ENCODE assay signal across 15 cellular contexts in genomic region chr1:94532077-94532476, GRCh38. TPM values are rescaled to one million over a fixed set of nuclear protein-coding genes. Genes with fewer than 3 reads are reported as not detected.
DNase-seq lines count a peak whose midpoint lies in the region; ATAC-seq, FAIRE-seq and TF ChIP-seq lines count a peak whose summit lies in the region.
"Had no signal": no experiment of that assay in that cellular context is flagged by ENCODE, and none has a peak within 500 bp of the region (broad histone marks: within the 10 kb centered on the region; RNA-seq: fewer than 3 reads in every experiment).

No MANE protein-coding gene starts in this region.

- H3K4me2 ChIP-seq in Loucy (ENCODE audit: low read depth, low read length, poor library complexity, severe bottlenecking) (no peak overlapping the region), HepG2 (ENCODE audit: low read depth, low read length) (no peak overlapping the region)

- H3K36me3 Mint-ChIP-seq in activated T-cell treated with anti-CD3 and anti-CD28 coated beads, Interleukin-2, amount 50 U/mL, for 24 hours (ENCODE audit: low read depth) = no peaks in the 10 kb centered on the region
- H3K36me3 Mint-ChIP-seq: CD4-positive, alpha-beta memory T cell had no signal

- TF ChIP-seq EP300 in HepG2 (IDR thresholded peaks at IDR 0.05; ENCODE audit: low read depth in 2 of 2, low read length in 2 of 2) = no peak
- no peak for TF ChIP-seq EP300 in HepG2 (CRISPR knock-in tag; IDR thresholded peaks at IDR 0.05; ENCODE audit: borderline replicate concordance)

- H3K27ac ChIP-seq in C4-2B (no peak overlapping the region), body of pancreas (no peak overlapping the region), HepG2 (ENCODE audit: extremely low read length, insufficient read depth, low read length) (no peak overlapping the region), testis (no peak overlapping the region)

- ATAC-seq in body of pancreas (no peak), HepG2 (peak; percentile 19; the same call in 1 of the 3 replicates)
- ATAC-seq: stimulated activated naive CD8-positive, alpha-beta T cell treated with anti-CD3 and anti-CD28 coated beads, Interleukin-15, amount 100 ng/mL, for 72 hours had no signal

- TF ChIP-seq RAD21 in HepG2 (CRISPR knock-in tag; IDR thresholded peaks at IDR 0.05) = no peak

- 71 to 78% methylated on average over 3 of the region's 3 CpGs for WGBS in body of pancreas, 2 donors
- 95% methylated on average over 3 of the region's 3 CpGs for WGBS in HepG2 (ENCODE audit: low lambda C conversion rate)
- WGBS in testis, 2 donors = 84 to 88% methylated on average over 3 of the region's 3 CpGs

- no peak for FAIRE-seq in HepG2 (lab: Jason Lieb, UNC)
- no peak for FAIRE-seq in D721Med (lab: Jason Lieb, UNC)

- intact Hi-C loops in body of pancreas (cut with DNase I) (no loop called here), HepG2 (cut with micrococcal nuclease; ENCODE audit: unreplicated experiment) (no loop called here), testis (cut with DNase I; ENCODE audit: low total_unique reads) (no loop called here)

- H4K20me1 ChIP-seq in Loucy (ENCODE audit: insufficient read depth, low read length, poor library complexity, severe bottlenecking) (no peaks in the 10 kb centered on the region), HepG2 (ENCODE audit: insufficient read depth, low read length) (no peaks in the 10 kb centered on the region)

- in situ Hi-C loops in HepG2 (cut with HindIII; ENCODE audit: extremely low pct_ligation_motif_present, low pct_unique_long_range_greater_than_20kb) = loop anchor here (25.0 kb wide), 1 partner anchor 505 kb away; no protein-coding TSS in a partner anchor

- H3K4me3 ChIP-seq in Loucy (ENCODE audit: low read length, poor library complexity, severe bottlenecking) (no peak overlapping the region), body of pancreas (no peak overlapping the region), HepG2 (replicated peaks in 1 of 3; ENCODE audit: insufficient read depth in 1 of 3, low read depth in 2 of 3, low read length in 3 of 3) (no peak overlapping the region), testis (no peak overlapping the region)

- H3K27me3 Mint-ChIP-seq in activated T-cell treated with anti-CD3 and anti-CD28 coated beads, Interleukin-2, amount 50 U/mL, for 24 hours = peaks cover 22% of the 10 kb centered on the region

- TF ChIP-seq CTCF in C4-2B (conservative IDR thresholded peaks at IDR 0.05) (peak; percentile 64), Loucy (conservative IDR thresholded peaks at IDR 0.05; ENCODE audit: low read length) (0 out of 2 replicates have a peak, but pooled peaks have one; percentile 15), body of pancreas (IDR thresholded peaks at IDR 0.05) (peak in 4 of 7 experiments; percentile 11 to 24 (median 19)), HepG2 (CRISPR knock-in tag; IDR thresholded peaks at IDR 0.05) (peak; percentile 40; the same call in 1 of the 2 replicates), D721Med (IDR thresholded peaks at IDR 0.05; ENCODE audit: insufficient read depth, missing control alignments) (no peak), testis (IDR thresholded peaks at IDR 0.05) (no peak)

- CTCF ChIA-PET in HepG2 (lab: Yijun Ruan, JAX; ENCODE audit: low intra/inter-chr PET ratio, low total read pairs) = no interaction called here

- DNase-seq in body of pancreas (no peak), HepG2 (ENCODE audit: low spot score) (no peak), SIG-M5 treated with dmso at 0.1 percent for 504 hours (lab: John Stamatoyannopoulos, UW; ENCODE audit: unreplicated experiment) (no peak), D721Med (ENCODE audit: insufficient read length, low spot score) (no peak), testis (no peak)
- DNase-seq in activated T-cell treated with anti-CD3 and anti-CD28 coated beads, Interleukin-2, amount 50 U/mL, for 24 hours = no peak
- DNase-seq: activated B cell treated with CpG ODN at 0.5 μM for 24 hours; amygdala; CD4-positive, alpha-beta memory T cell; NCI-H446; SHP77; stimulated activated CD4-positive, alpha-beta T cell treated with anti-CD3 and anti-CD28 coated beads, Interleukin-4, amount 100 ng/mL, for 24 hours; stimulated activated naive CD8-positive, alpha-beta T cell treated with anti-CD3 and anti-CD28 coated beads, Interleukin-15, amount 100 ng/mL, for 72 hours had no signal

- H3F3A ChIP-seq in Loucy (ENCODE audit: low read depth) = no peaks in the 10 kb centered on the region

- H3K79me2 ChIP-seq in Loucy (ENCODE audit: insufficient read depth, low read length) (no peaks in the 10 kb centered on the region), HepG2 (ENCODE audit: insufficient read depth, low read length) (no peaks in the 10 kb centered on the region)

- no peaks in the 10 kb centered on the region for H3K36me3 ChIP-seq in Loucy (ENCODE audit: insufficient read depth, low read length)
- peaks cover 0 to 17% of the 10 kb centered on the region in 2 donors for H3K36me3 ChIP-seq in body of pancreas (replicated peaks in 1 of 2; ENCODE audit: insufficient read depth in 1 of 2, low read depth in 2 of 2)
- H3K36me3 ChIP-seq in HepG2 (replicated peaks in 1 of 2; ENCODE audit: control insufficient read depth in 1 of 2, insufficient read depth in 2 of 2, low read length in 2 of 2) = peaks cover 5 to 24% of the 10 kb centered on the region in 2 experiments
- H3K36me3 ChIP-seq in testis (ENCODE audit: low read depth, missing control alignments) = no peaks in the 10 kb centered on the region

- H3K4me3 Mint-ChIP-seq in activated T-cell treated with anti-CD3 and anti-CD28 coated beads, Interleukin-2, amount 50 U/mL, for 24 hours = no peak overlapping the region
- H3K4me3 Mint-ChIP-seq: activated B cell treated with CpG ODN at 0.5 μM for 24 hours; CD4-positive, alpha-beta memory T cell; stimulated activated naive CD8-positive, alpha-beta T cell treated with anti-CD3 and anti-CD28 coated beads, Interleukin-15, amount 100 ng/mL, for 72 hours had no signal

- H3K9ac ChIP-seq in Loucy (ENCODE audit: low read depth, low read length, poor library complexity, severe bottlenecking) (no peak overlapping the region), HepG2 (ENCODE audit: insufficient read depth, low read depth, low read length) (no peak overlapping the region)

- BruUV-seq in HepG2 (replicated peaks; lab: Mats Ljungman, UMichigan) = no TSS peak

- TF ChIP-seq POLR2A in body of pancreas (IDR thresholded peaks at IDR 0.05) (no peak), HepG2 (IDR thresholded peaks at IDR 0.05; ENCODE audit: insufficient read depth in 1 of 2, low read depth in 2 of 2, low read length in 2 of 2) (no peak), testis (IDR thresholded peaks at IDR 0.05) (no peak)

- H3K9me3 ChIP-seq in Loucy (ENCODE audit: insufficient read depth, low read depth, low read length) (no peaks in the 10 kb centered on the region), body of pancreas (no peaks in the 10 kb centered on the region), HepG2 (ENCODE audit: low read length) (no peaks in the 10 kb centered on the region), testis (no peaks in the 10 kb centered on the region)

- H3K27me3 ChIP-seq in Loucy (ENCODE audit: insufficient read depth, low read length, poor library complexity, severe bottlenecking) = no peaks in the 10 kb centered on the region
- H3K27me3 ChIP-seq in body of pancreas = no peaks in the 10 kb centered on the region
- no peaks in the 10 kb centered on the region for H3K27me3 ChIP-seq in HepG2 (ENCODE audit: control insufficient read depth in 1 of 2, insufficient read depth in 2 of 2, low read length in 2 of 2)
- H3K27me3 ChIP-seq in testis = no peaks in the 10 kb centered on the region

- no peaks in the 10 kb centered on the region for H3K9me3 Mint-ChIP-seq in activated T-cell treated with anti-CD3 and anti-CD28 coated beads, Interleukin-2, amount 50 U/mL, for 24 hours
- H3K9me3 Mint-ChIP-seq: activated B cell treated with CpG ODN at 0.5 μM for 24 hours; CD4-positive, alpha-beta memory T cell; stimulated activated naive CD8-positive, alpha-beta T cell treated with anti-CD3 and anti-CD28 coated beads, Interleukin-15, amount 100 ng/mL, for 72 hours had no signal

- H3K4me1 Mint-ChIP-seq in activated T-cell treated with anti-CD3 and anti-CD28 coated beads, Interleukin-2, amount 50 U/mL, for 24 hours (ENCODE audit: low read depth) = no peaks in the 10 kb centered on the region
- H3K4me1 Mint-ChIP-seq: activated B cell treated with CpG ODN at 0.5 μM for 24 hours; CD4-positive, alpha-beta memory T cell; stimulated activated naive CD8-positive, alpha-beta T cell treated with anti-CD3 and anti-CD28 coated beads, Interleukin-15, amount 100 ng/mL, for 72 hours had no signal

- H3K4me1 ChIP-seq in Loucy (ENCODE audit: insufficient read depth, low read length, poor library complexity, severe bottlenecking) = no peaks in the 10 kb centered on the region
- peaks cover 19% of the 10 kb centered on the region for H3K4me1 ChIP-seq in body of pancreas
- H3K4me1 ChIP-seq in HepG2 (ENCODE audit: insufficient read depth, low read length) = peaks cover 20% of the 10 kb centered on the region
- H3K4me1 ChIP-seq in testis = peaks cover 23% of the 10 kb centered on the region

- POLR2A ChIA-PET in HepG2 (lab: Yijun Ruan, JAX) = no interaction called here

- no peak overlapping the region for H3K27ac Mint-ChIP-seq in activated T-cell treated with anti-CD3 and anti-CD28 coated beads, Interleukin-2, amount 50 U/mL, for 24 hours
- H3K27ac Mint-ChIP-seq: activated B cell treated with CpG ODN at 0.5 μM for 24 hours; CD4-positive, alpha-beta memory T cell; stimulated activated naive CD8-positive, alpha-beta T cell treated with anti-CD3 and anti-CD28 coated beads, Interleukin-15, amount 100 ng/mL, for 72 hours had no signal

- no peaks in the 10 kb centered on the region for H3K9me2 ChIP-seq in Loucy (replicated peaks; ENCODE audit: low read depth, low read length)

- H2AFZ ChIP-seq in Loucy (ENCODE audit: low read length) = no peak overlapping the region
- H2AFZ ChIP-seq in HepG2 (ENCODE audit: low read length) = no peak overlapping the region

RNA-seq across cellular contexts. Expression of gene F3, which starts 9.5 kb away (rescaled TPM):
- total RNA-seq in body of pancreas (10 to 100 TPM; 37.9 to 85.4 TPM), HepG2 (2016; rRNA removed; fragmentation: Illumina TruSeq; extraction: Trizol) (3.4 and 9.0 TPM in 2 replicates), testis (100 to 1,000 TPM; 111 to 135 TPM)
- total RNA-seq in HepG2 (2016; cell fraction: cytosol; rRNA removed; fragmentation: Illumina TruSeq; extraction: Trizol; ENCODE audit: low read depth) = 1.4 and 1.6 TPM in 2 replicates
- total RNA-seq in HepG2 (2016; cell fraction: insoluble cytoplasmic fraction; rRNA removed; fragmentation: Illumina TruSeq; extraction: Trizol) = 2.9 and 7.7 TPM in 2 replicates
- 3.7 and 3.9 TPM in 2 replicates for total RNA-seq in HepG2 (2016; cell fraction: membrane; rRNA removed; fragmentation: Illumina TruSeq; extraction: Trizol)
- total RNA-seq in HepG2 (2016; cell fraction: nucleus; rRNA removed; fragmentation: Illumina TruSeq; extraction: Trizol) = 10.1 and 10.5 TPM in 2 replicates
- polyA plus RNA-seq in HepG2 (2011; rRNA removed) (5.8 and 6.6 TPM in 2 replicates), testis (ENCODE audit: insufficient read depth, low read depth, low replicate concordance) (51.6 TPM)
- polyA plus RNA-seq in HepG2 (2011; cell fraction: cytosol; rRNA removed) = 3.0 and 4.3 TPM in 2 replicates
- 7.5 and 9.6 TPM in 2 replicates for polyA plus RNA-seq in HepG2 (2011; cell fraction: nucleus; rRNA removed)
- polyA plus RNA-seq in HepG2 (2012) = 4.0 and 4.2 TPM in 2 replicates
- polyA plus RNA-seq in HepG2 (2016; cell fraction: cytosol; fragmentation: Illumina TruSeq; extraction: Trizol; ENCODE audit: low read depth) = 0.70 and 0.80 TPM in 2 replicates
- polyA plus RNA-seq in HepG2 (2016; cell fraction: insoluble cytoplasmic fraction; fragmentation: Illumina TruSeq; extraction: Trizol; ENCODE audit: low read depth) = 2.8 and 3.5 TPM in 2 replicates
- 1.1 and 1.3 TPM in 2 replicates for polyA plus RNA-seq in HepG2 (2016; cell fraction: membrane; fragmentation: Illumina TruSeq; extraction: Trizol; ENCODE audit: low read depth)
- 23.2 and 27.8 TPM in 2 replicates for polyA plus RNA-seq in HepG2 (2016; cell fraction: nucleus; fragmentation: Illumina TruSeq; extraction: Trizol; ENCODE audit: insufficient read depth, low read depth)
- 5.0 and 22.4 TPM in 2 replicates for polyA minus RNA-seq in HepG2 (2011; rRNA and poly(A)+ RNA removed; ENCODE audit: low replicate concordance)
- 2.5 and 3.2 TPM in 2 replicates for polyA minus RNA-seq in HepG2 (2011; cell fraction: cytosol; rRNA and poly(A)+ RNA removed)
- polyA minus RNA-seq in HepG2 (2011; cell fraction: nucleus; rRNA and poly(A)+ RNA removed) = 4.8 and 6.8 TPM in 2 replicates
- polyA plus RNA-seq: CD4-positive, alpha-beta memory T cell had no signal

Comparison
In these comparisons a context has a peak if more than half of its experiments do, and no peak if none do; other contexts are left out.
1. CTCF ChIP-seq: peak in C4-2B (single experiment), Loucy (single experiment), body of pancreas (4 of 7) and HepG2 (single experiment); none in D721Med (single experiment) and testis (0 of 3).